ENCODE assay signal across 8 cellular contexts in genomic region chr7:55132890-55133551, GRCh38.
DNase-seq lines count a peak whose midpoint lies in the region; ATAC-seq and TF ChIP-seq lines count a peak whose summit lies in the region.

No MANE protein-coding gene starts in this region.

- no peaks in the 10 kb centered on the region for H3K36me3 Mint-ChIP-seq in activated CD8-positive, alpha-beta T cell treated with anti-CD3 and anti-CD28 coated beads for 36 hours (ENCODE audit: low read depth)
- H3K36me3 Mint-ChIP-seq in activated CD8-positive, alpha-beta T cell treated with anti-CD3 and anti-CD28 coated beads, Interleukin-2, amount 10 ng/mL, durations not matched to agents 7 days and 5 days (ENCODE audit: low read depth) = no peaks in the 10 kb centered on the region

- no peak for TF ChIP-seq CTCF in activated CD8-positive, alpha-beta T cell treated with anti-CD3 and anti-CD28 coated beads for 36 hours (IDR thresholded peaks at IDR 0.05)

- H3K27ac Mint-ChIP-seq in activated CD8-positive, alpha-beta T cell treated with anti-CD3 and anti-CD28 coated beads for 36 hours = no peak overlapping the region
- H3K27ac Mint-ChIP-seq in activated CD8-positive, alpha-beta T cell treated with anti-CD3 and anti-CD28 coated beads, Interleukin-2, amount 10 ng/mL, durations not matched to agents 7 days and 5 days = no peak overlapping the region

- DNase-seq in activated CD8-positive, alpha-beta T cell treated with anti-CD3 and anti-CD28 coated beads for 36 hours = peak; percentile 22
- DNase-seq in activated CD8-positive, alpha-beta T cell treated with anti-CD3 and anti-CD28 coated beads, Interleukin-2, amount 10 ng/mL, durations not matched to agents 7 days and 5 days = no peak
- DNase-seq in RPMI7951 (ENCODE audit: low read depth) = peak; percentile 100
- DNase-seq in fibroblast of peridontal ligament (ENCODE audit: extremely low read depth) = peak; percentile 97
- peak; percentile 14 for DNase-seq in stimulated activated CD4-positive, alpha-beta T cell treated with anti-CD3 and anti-CD28 coated beads, Interleukin-4, amount 100 ng/mL, for 1 hour
- DNase-seq in NCI-H1436 treated with DMSO at 0.1 percent for 48 hours (lab: John Stamatoyannopoulos, UW) = no peak
- DNase-seq in middle frontal gyrus (ENCODE audit: extremely low spot score, low spot score) = no peak

- CTCF ChIA-PET in activated CD8-positive, alpha-beta T cell treated with anti-CD3 and anti-CD28 coated beads for 36 hours (lab: Charles Lee) = interaction anchor here (0.8 kb wide), 1 partner anchor 119 kb away, joined by 3 read pairs; no protein-coding TSS in a partner anchor
- CTCF ChIA-PET in activated CD8-positive, alpha-beta T cell treated with anti-CD3 and anti-CD28 coated beads, Interleukin-2, amount 10 ng/mL, durations not matched to agents 7 days and 5 days (lab: Charles Lee) = no interaction called here

- no peak overlapping the region for H3K4me3 Mint-ChIP-seq in activated CD8-positive, alpha-beta T cell treated with anti-CD3 and anti-CD28 coated beads for 36 hours
- no peak overlapping the region for H3K4me3 Mint-ChIP-seq in activated CD8-positive, alpha-beta T cell treated with anti-CD3 and anti-CD28 coated beads, Interleukin-2, amount 10 ng/mL, durations not matched to agents 7 days and 5 days

- H3K9me3 Mint-ChIP-seq in activated CD8-positive, alpha-beta T cell treated with anti-CD3 and anti-CD28 coated beads for 36 hours = no peaks in the 10 kb centered on the region
- H3K9me3 Mint-ChIP-seq in activated CD8-positive, alpha-beta T cell treated with anti-CD3 and anti-CD28 coated beads, Interleukin-2, amount 10 ng/mL, durations not matched to agents 7 days and 5 days (ENCODE audit: insufficient read depth) = no peaks in the 10 kb centered on the region

- H3K4me1 Mint-ChIP-seq in activated CD8-positive, alpha-beta T cell treated with anti-CD3 and anti-CD28 coated beads for 36 hours (ENCODE audit: low read depth) = peaks cover 11% of the 10 kb centered on the region
- H3K4me1 Mint-ChIP-seq in activated CD8-positive, alpha-beta T cell treated with anti-CD3 and anti-CD28 coated beads, Interleukin-2, amount 10 ng/mL, durations not matched to agents 7 days and 5 days (ENCODE audit: low read depth) = no peaks in the 10 kb centered on the region

- POLR2A ChIA-PET in activated CD8-positive, alpha-beta T cell treated with anti-CD3 and anti-CD28 coated beads for 36 hours (lab: Charles Lee) = interaction anchor here (1.0 kb wide), 1 partner anchor 8 kb away, joined by 3 read pairs; no protein-coding TSS in a partner anchor
- POLR2A ChIA-PET in activated CD8-positive, alpha-beta T cell treated with anti-CD3 and anti-CD28 coated beads, Interleukin-2, amount 10 ng/mL, durations not matched to agents 7 days and 5 days (lab: Charles Lee) = no interaction called here

- peak; percentile 77 for ATAC-seq in activated CD8-positive, alpha-beta T cell treated with anti-CD3 and anti-CD28 coated beads for 36 hours
- ATAC-seq in activated CD8-positive, alpha-beta T cell treated with anti-CD3 and anti-CD28 coated beads, Interleukin-2, amount 10 ng/mL, durations not matched to agents 7 days and 5 days = no peak
- ATAC-seq in HG03159 (IDR thresholded peaks at IDR 0.05; ENCODE audit: unreplicated experiment) = no peak

- intact Hi-C loops in activated CD8-positive, alpha-beta T cell treated with anti-CD3 and anti-CD28 coated beads for 36 hours (cut with micrococcal nuclease) = no loop called here

- peaks cover 7% of the 10 kb centered on the region for H3K27me3 Mint-ChIP-seq in activated CD8-positive, alpha-beta T cell treated with anti-CD3 and anti-CD28 coated beads for 36 hours
- H3K27me3 Mint-ChIP-seq in activated CD8-positive, alpha-beta T cell treated with anti-CD3 and anti-CD28 coated beads, Interleukin-2, amount 10 ng/mL, durations not matched to agents 7 days and 5 days (ENCODE audit: low read depth) = peaks cover 3% of the 10 kb centered on the region

Comparison
In these comparisons a context has a peak if more than half of its experiments do, and no peak if none do; other contexts are left out.
1. DNase-seq: peak in activated CD8-positive, alpha-beta T cell treated with anti-CD3 and anti-CD28 coated beads for 36 hours (single experiment), RPMI7951 (single experiment), fibroblast of peridontal ligament (single experiment) and stimulated activated CD4-positive, alpha-beta T cell treated with anti-CD3 and anti-CD28 coated beads, Interleukin-4, amount 100 ng/mL, for 1 hour (single experiment); none in activated CD8-positive, alpha-beta T cell treated with anti-CD3 and anti-CD28 coated beads, Interleukin-2, amount 10 ng/mL, durations not matched to agents 7 days and 5 days (single experiment), NCI-H1436 treated with DMSO at 0.1 percent for 48 hours (single experiment) and middle frontal gyrus (single experiment).